8 cellular contexts compared by ENCODE assay signal in genomic region chr17:1516403-1517161, GRCh38. TPM values are rescaled to one million over a fixed set of nuclear protein-coding genes. Genes with fewer than 3 reads are reported as not detected.
DNase-seq lines count a peak whose midpoint lies in the region; ATAC-seq and TF ChIP-seq lines count a peak whose summit lies in the region.

INPP5K (minus strand) TSS chr17:1516612; CDS start chr17:1516499, 113 bp downstream.

- DNase-seq in CD4-positive, alpha-beta T cell, result peak; percentile 94 to 98 (median 96)
- DNase-seq in NCI-H82 (lab: John Stamatoyannopoulos, UW) (peak; percentile 99), dorsolateral prefrontal cortex (peak; percentile 96 to 99 (median 98)), right lobe of liver (peak; percentile 99)
- peak; percentile 99 for DNase-seq in activated CD4-positive, alpha-beta memory T cell treated with anti-CD3 and anti-CD28 coated beads for 36 hours
- DNase-seq in stimulated activated CD4-positive, alpha-beta T cell treated with anti-CD3 and anti-CD28 coated beads, Interleukin-4, amount 100 ng/mL, for 4 hours, result peak; percentile 95 to 98

- H3K27ac ChIP-seq in CD4-positive, alpha-beta T cell (ENCODE audit: low read depth, low read length), result peak within 1 kb of the TSS; percentile 88
- H3K27ac ChIP-seq in dorsolateral prefrontal cortex, result peak within 1 kb of the TSS in 58 of 59 donors; percentile 51 to 98 (median 90)
- peak within 1 kb of the TSS; percentile 78 to 88 (median 79) for H3K27ac ChIP-seq in right lobe of liver

- H3K36me3 Mint-ChIP-seq in CD4-positive, alpha-beta T cell (ENCODE audit: low read depth), result peaks cover 69% of the 10 kb centered on the region
- H3K36me3 Mint-ChIP-seq in activated CD4-positive, alpha-beta memory T cell treated with anti-CD3 and anti-CD28 coated beads for 36 hours, result no peaks in the 10 kb centered on the region

- CTCF ChIA-PET in CD4-positive, alpha-beta T cell (lab: Charles Lee), result interaction anchor here (0.9 to 5.1 kb wide), 13 partner anchors 16 to 257 kb away, joined by 3 to 67 read pairs (median 10); partner anchors contain the start of genes CRK and YWHAE
- CTCF ChIA-PET in activated CD4-positive, alpha-beta memory T cell treated with anti-CD3 and anti-CD28 coated beads for 36 hours (lab: Charles Lee), result interaction anchor here (0.7 to 3.2 kb wide), 14 partner anchors 16 to 258 kb away, joined by 3 to 60 read pairs (median 6); partner anchors contain the start of genes CRK, RILP and SLC43A2

- H3K9me3 ChIP-seq in CD4-positive, alpha-beta T cell (ENCODE audit: control insufficient read depth, low read length), result no peaks in the 10 kb centered on the region
- H3K9me3 ChIP-seq in right lobe of liver, result no peaks in the 10 kb centered on the region

- H3K9me3 Mint-ChIP-seq in CD4-positive, alpha-beta T cell, result no peaks in the 10 kb centered on the region
- H3K9me3 Mint-ChIP-seq in activated CD4-positive, alpha-beta memory T cell treated with anti-CD3 and anti-CD28 coated beads for 36 hours, result no peaks in the 10 kb centered on the region

- peaks cover 0 to 19% (median 0%) of the 10 kb centered on the region in 4 donors for H3K4me1 ChIP-seq in right lobe of liver

- intact Hi-C loops in CD4-positive, alpha-beta T cell (cut with DNase I, micrococcal nuclease), result loop anchor here (1.0 to 5.0 kb wide), 4 partner anchors 46 to 249 kb away; partner anchors contain the start of genes CRK (in 2 of the 2), PITPNA (in 1 of the 2) and SLC43A2 (in 1 of the 2)
- intact Hi-C loops in activated CD4-positive, alpha-beta memory T cell treated with anti-CD3 and anti-CD28 coated beads for 36 hours (cut with micrococcal nuclease), result loop anchor here (1.0 to 5.0 kb wide), 5 partner anchors 26 to 169 kb away; partner anchors contain the start of genes CRK and PITPNA
- intact Hi-C loops in dorsolateral prefrontal cortex (cut with DNase I), result loop anchor here (1.0 to 5.0 kb wide), 8 partner anchors 46 to 239 kb away; partner anchors contain the start of genes CRK (in 2 of the 2), PITPNA (in 2 of the 2), TRARG1 (in 2 of the 2) and YWHAE (in 2 of the 2)
- intact Hi-C loops in right lobe of liver (cut with DNase I), result loop anchor here (10.0 kb wide), 2 partner anchors 152 to 242 kb away; partner anchors contain the start of genes BHLHA9 (in 1 of the 2) and TRARG1 (in 1 of the 2)

- peak within 1 kb of the TSS; percentile 94 for H3K4me3 Mint-ChIP-seq in CD4-positive, alpha-beta T cell
- H3K4me3 Mint-ChIP-seq in activated CD4-positive, alpha-beta memory T cell treated with anti-CD3 and anti-CD28 coated beads for 36 hours, result peak within 1 kb of the TSS; percentile 86

- no peaks in the 10 kb centered on the region for H3K27me3 Mint-ChIP-seq in CD4-positive, alpha-beta T cell
- no peaks in the 10 kb centered on the region for H3K27me3 Mint-ChIP-seq in activated CD4-positive, alpha-beta memory T cell treated with anti-CD3 and anti-CD28 coated beads for 36 hours

- 0% methylated on average over 44 of the region's 90 CpGs for WGBS in right lobe of liver (ENCODE audit: insufficient coverage, low coverage, low lambda C conversion rate, missing lambda C conversion rate)

- H3K4me1 Mint-ChIP-seq in CD4-positive, alpha-beta T cell (ENCODE audit: low read depth), result peaks cover 26% of the 10 kb centered on the region
- peaks cover 24% of the 10 kb centered on the region for H3K4me1 Mint-ChIP-seq in activated CD4-positive, alpha-beta memory T cell treated with anti-CD3 and anti-CD28 coated beads for 36 hours (ENCODE audit: low read depth)

- no peaks in the 10 kb centered on the region for H3K27me3 ChIP-seq in CD4-positive, alpha-beta T cell (ENCODE audit: control insufficient read depth, insufficient read depth, low read length)
- no peaks in the 10 kb centered on the region for H3K27me3 ChIP-seq in dorsolateral prefrontal cortex
- no peaks in the 10 kb centered on the region for H3K27me3 ChIP-seq in right lobe of liver

- TF ChIP-seq POLR2A in right lobe of liver (IDR thresholded peaks at IDR 0.05), result peak; percentile 58

- peak within 1 kb of the TSS; percentile 92 for H3K27ac Mint-ChIP-seq in CD4-positive, alpha-beta T cell
- peak within 1 kb of the TSS; percentile 66 for H3K27ac Mint-ChIP-seq in activated CD4-positive, alpha-beta memory T cell treated with anti-CD3 and anti-CD28 coated beads for 36 hours

- peaks cover 0 to 13% (median 0%) of the 10 kb centered on the region in 4 donors for H3K36me3 ChIP-seq in right lobe of liver

- POLR2A ChIA-PET in CD4-positive, alpha-beta T cell (lab: Charles Lee), result interaction anchor here (0.7 to 3.3 kb wide), 34 partner anchors 11 to 245 kb away, joined by 3 to 98 read pairs (median 5); partner anchors contain the start of genes CRK, MYO1C, PITPNA and RILP
- POLR2A ChIA-PET in activated CD4-positive, alpha-beta memory T cell treated with anti-CD3 and anti-CD28 coated beads for 36 hours (lab: Charles Lee), result interaction anchor here (0.6 to 1.9 kb wide), 11 partner anchors 9 to 176 kb away, joined by 3 to 6 read pairs (median 3); partner anchors contain the start of genes CRK, MYO1C, RILP and YWHAE

- no peak for TF ChIP-seq CTCF in CD4-positive, alpha-beta T cell (IDR thresholded peaks at IDR 0.05)
- TF ChIP-seq CTCF in dorsolateral prefrontal cortex (IDR thresholded peaks at IDR 0.05 in 54 of 56, conservative IDR thresholded peaks at IDR 0.05 in 2 of 56; ENCODE audit: low read depth in 1 of 56, partially characterized antibody in 56 of 56) (peak in 40 of 56 donors; percentile 4 to 64 (median 29)), right lobe of liver (IDR thresholded peaks at IDR 0.05) (peak in 1 of 4 donors; percentile 7)

- ATAC-seq in CD4-positive, alpha-beta T cell (ENCODE audit: poor library complexity), result peak; percentile 92
- peak; percentile 89 for ATAC-seq in GM19397 (IDR thresholded peaks at IDR 0.05; ENCODE audit: unreplicated experiment)
- ATAC-seq in HG03571 (IDR thresholded peaks at IDR 0.05; ENCODE audit: unreplicated experiment), result peak; percentile 82
- peak; percentile 95 to 97 (median 96) for ATAC-seq in right lobe of liver

- H3K4me3 ChIP-seq in dorsolateral prefrontal cortex, result peak within 1 kb of the TSS; percentile 67 to 100 (median 96)
- H3K4me3 ChIP-seq in right lobe of liver, result peak within 1 kb of the TSS; percentile 89 to 100 (median 94)

RNA-seq across cellular contexts. Expression of gene INPP5K, which starts in this region (rescaled TPM):
- 100 to 1,000 TPM; 199 to 207 TPM for total RNA-seq in CD4-positive, alpha-beta T cell
- total RNA-seq in activated CD4-positive, alpha-beta memory T cell treated with anti-CD3 and anti-CD28 coated beads for 36 hours, result 10 to 100 TPM; 21.2 to 24.0 TPM
- 10 to 100 TPM; 28.5 to 70.6 (median 43.8) TPM for total RNA-seq in dorsolateral prefrontal cortex
- 10 to 100 TPM; 12.7 to 22.6 (median 18.2) TPM for total RNA-seq in right lobe of liver

Comparison
In these comparisons a context has a peak if more than half of its experiments do, and no peak if none do; other contexts are left out.
1. Peak in every context shown above with its lines: DNase-seq, ATAC-seq, H3K4me3 ChIP-seq and H3K27ac ChIP-seq.